13 cellular contexts compared by ENCODE assay signal in the genomic region with DNA sequence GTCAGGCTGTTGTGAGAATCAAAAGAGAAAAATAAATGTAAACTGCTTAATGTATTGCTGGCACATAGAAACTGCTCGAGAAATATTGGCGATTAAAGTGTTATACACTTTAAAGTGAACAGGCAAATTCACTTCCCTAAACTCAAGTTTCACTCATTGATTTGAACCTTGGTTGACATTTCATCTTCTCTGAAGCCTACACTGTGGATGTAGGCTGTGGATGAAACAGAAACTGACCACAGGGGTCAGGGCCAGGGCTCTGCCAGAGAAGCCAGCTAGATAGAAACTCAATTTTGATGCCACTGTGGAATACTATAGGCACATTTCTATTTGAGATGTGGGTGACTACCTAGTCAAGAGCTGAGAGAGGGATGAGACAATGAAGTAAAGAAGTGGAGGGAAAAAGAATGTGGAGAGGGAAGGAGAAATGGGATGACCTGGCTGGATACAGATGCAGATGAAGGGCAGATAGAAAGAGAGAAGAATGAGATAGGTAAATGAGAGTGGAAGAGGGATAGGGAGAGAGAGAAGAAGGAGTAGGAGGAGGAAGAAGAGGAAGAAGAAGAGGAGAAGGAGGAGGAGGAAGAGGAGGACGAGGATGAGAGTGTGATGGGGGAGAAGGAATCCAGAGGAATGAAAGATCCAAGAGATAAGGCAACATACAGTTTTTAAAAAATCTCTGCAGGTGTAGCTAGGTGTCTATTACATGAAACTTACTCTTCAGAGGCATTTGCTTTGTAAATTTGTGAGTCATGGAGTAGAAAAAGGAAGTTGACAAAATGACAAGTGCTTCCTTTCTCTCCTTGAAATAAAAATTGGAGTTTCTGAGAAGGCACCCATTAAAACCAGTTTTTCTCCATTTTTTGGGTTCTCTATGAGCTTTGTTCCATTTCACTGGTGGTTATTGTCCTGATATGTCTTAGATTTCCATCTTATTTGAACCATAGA. TPM values are rescaled to one million over a fixed set of nuclear protein-coding genes. Genes with fewer than 3 reads are reported as not detected.
A peak's percentile ranks its signal among the peaks of the same experiment; 100 is the strongest.
DNase-seq lines count a peak whose midpoint lies in the region; ATAC-seq, FAIRE-seq and TF ChIP-seq lines count a peak whose summit lies in the region.
"Had no signal": no experiment of that assay in that cellular context is flagged by ENCODE, and none has a peak within 500 bp of the region (broad histone marks: within the 10 kb centered on the region; RNA-seq: fewer than 3 reads in every experiment).

No MANE protein-coding gene starts in this region.

- no peaks in the 10 kb centered on the region for H3K36me3 Mint-ChIP-seq in glutamatergic neuron (ENCODE audit: unreplicated experiment)
- H3K36me3 Mint-ChIP-seq: natural killer cell had no signal

- H3K36me3 ChIP-seq in MG63 (no peaks in the 10 kb centered on the region), small intestine (ENCODE audit: control insufficient read depth in 2 of 2, insufficient read depth in 2 of 2, low read length in 2 of 2) (no peaks in the 10 kb centered on the region)
- H3K36me3 ChIP-seq: SJCRH30 had no signal

- peaks cover 26% of the 10 kb centered on the region for H3K27me3 ChIP-seq in MG63
- H3K27me3 ChIP-seq in small intestine (ENCODE audit: control insufficient read depth in 2 of 2, insufficient read depth in 2 of 2, low read length in 2 of 2), result no peaks in the 10 kb centered on the region
- H3K27me3 ChIP-seq: SJCRH30 had no signal

- DNase-seq in GM12892 (ENCODE audit: insufficient read length) (no peak), MV-4-11 (lab: John Stamatoyannopoulos, UW) (peak; percentile 96), MG63 (no peak), small intestine (no peak), LoVo (ENCODE audit: low spot score) (no peak), glutamatergic neuron (no peak)
- DNase-seq: C1 segment of cervical spinal cord, hypothalamus, natural killer cell, SJCRH30 had no signal

- ATAC-seq in GM19438 (IDR thresholded peaks at IDR 0.05; ENCODE audit: low read depth, unreplicated experiment) (peak; percentile 97), HG02970 (IDR thresholded peaks at IDR 0.05; ENCODE audit: low FRiP score, unreplicated experiment) (peak; percentile 97)
- ATAC-seq: HCT116, natural killer cell had no signal

- no peaks in the 10 kb centered on the region for H3K4me1 ChIP-seq in small intestine (ENCODE audit: control insufficient read depth in 2 of 2, insufficient read depth in 1 of 2, low read depth in 1 of 2, low read length in 1 of 2)
- H3K4me1 ChIP-seq: SJCRH30 had no signal

- no peaks in the 10 kb centered on the region for H3K9me3 ChIP-seq in MG63
- no peaks in the 10 kb centered on the region for H3K9me3 ChIP-seq in small intestine (ENCODE audit: control insufficient read depth, low read depth)
- H3K9me3 ChIP-seq: SJCRH30 had no signal

- no peak overlapping the region for H3K4me3 Mint-ChIP-seq in glutamatergic neuron (ENCODE audit: unreplicated experiment)
- H3K4me3 Mint-ChIP-seq: natural killer cell had no signal

- no peaks in the 10 kb centered on the region for H3K9me3 Mint-ChIP-seq in glutamatergic neuron (ENCODE audit: unreplicated experiment)
- H3K9me3 Mint-ChIP-seq: natural killer cell had no signal

- no peaks in the 10 kb centered on the region for H3K4me1 Mint-ChIP-seq in glutamatergic neuron (ENCODE audit: low read depth, unreplicated experiment)
- H3K4me1 Mint-ChIP-seq: natural killer cell had no signal

- H3K4me3 ChIP-seq in MG63, result no peak overlapping the region
- H3K4me3 ChIP-seq in small intestine (ENCODE audit: low read depth in 1 of 2, low read length in 2 of 2), result no peak overlapping the region
- H3K4me3 ChIP-seq: SJCRH30 had no signal

- TF ChIP-seq POLR2A in GM12892 (IDR thresholded peaks at IDR 0.05; ENCODE audit: low read depth, low read length), result no peak

- peak overlapping the region in 1 of 2 donors; percentile 17 for H3K27ac ChIP-seq in small intestine (ENCODE audit: low read depth in 1 of 2, low read length in 1 of 2)
- H3K27ac ChIP-seq: SJCRH30 had no signal

- H3K27me3 Mint-ChIP-seq in glutamatergic neuron (ENCODE audit: unreplicated experiment), result peaks cover 5% of the 10 kb centered on the region

- H3K27ac Mint-ChIP-seq in glutamatergic neuron (ENCODE audit: unreplicated experiment), result no peak overlapping the region
- H3K27ac Mint-ChIP-seq: natural killer cell had no signal

- TF ChIP-seq CTCF in glutamatergic neuron (IDR thresholded peaks at IDR 0.05; ENCODE audit: partially characterized antibody, unreplicated experiment), result no peak

- 53 to 71% (median 56%) methylated on average over 3 of the region's 3 CpGs for WGBS in small intestine, 3 donors

- peak; percentile 77 for FAIRE-seq in GM12892 (lab: Jason Lieb, UNC)
- no peak for FAIRE-seq in small intestine (lab: Jason Lieb, UNC)

RNA-seq across cellular contexts. Expression of a gene that starts 17.4 kb away (rescaled TPM):
- not detected for polyA plus RNA-seq in GM12892 (2012; ENCODE audit: missing spikeins)
- total RNA-seq in MG63 (2014; rRNA removed; shearing (Covaris generic); ENCODE audit: low replicate concordance), result not detected in 2 replicates
- polyA plus RNA-seq in small intestine, result 10 to 100 TPM in 1 of 3 donors, 1 to 10 TPM in 2; 5.9 to 15.0 (median 9.5) TPM
- total RNA-seq in glutamatergic neuron (ENCODE audit: unreplicated experiment), result 0.25 TPM
- total RNA-seq: SJCRH30 had no signal
